18 cellular contexts compared by ENCODE assay signal in the genomic region with DNA sequence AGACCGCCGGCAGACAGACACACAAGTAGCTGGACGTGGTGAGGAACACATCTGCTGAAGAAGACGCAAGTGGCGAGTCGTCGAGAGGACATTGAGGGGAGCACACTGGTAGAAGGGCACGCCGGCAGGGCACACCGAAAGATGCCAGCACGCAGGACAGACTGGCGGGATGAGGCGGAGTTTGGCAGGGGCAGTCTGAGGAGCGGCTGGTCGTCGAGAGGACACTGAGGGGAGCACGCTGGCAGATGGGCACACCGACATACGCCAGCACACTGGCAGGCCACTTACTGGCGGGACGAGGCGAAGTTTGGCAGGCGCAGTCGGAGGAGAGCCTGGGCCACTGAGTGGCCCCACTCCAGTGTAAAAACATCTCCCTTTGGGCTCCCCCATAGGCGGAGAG. TPM values are rescaled to one million over a fixed set of nuclear protein-coding genes. Genes with fewer than 3 reads are reported as not detected.
"Had no signal": no experiment of that assay in that cellular context is flagged by ENCODE, and none has a peak within 500 bp of the region (broad histone marks: within the 10 kb centered on the region; RNA-seq: fewer than 3 reads in every experiment).

No MANE protein-coding gene starts in this region.

- H3K27me3 ChIP-seq: ascending aorta, brain microvascular endothelial cell, esophagus muscularis mucosa, tibial nerve, uterus had no signal

- H3K9me3 Mint-ChIP-seq: activated CD4-positive, alpha-beta memory T cell treated with anti-CD3 and anti-CD28 coated beads for 36 hours; activated naive CD4-positive, alpha-beta T cell treated with anti-CD3 and anti-CD28 coated beads, Interleukin-2, amount 10 ng/mL, durations not matched to agents 7 days and 5 days; T-helper 1 cell treated with Interleukin-12 subunit alpha and Interleukin-12 subunit beta and Interleukin-4 antibody, amounts not matched to agents 30 μg/mL and 1 μg/mL, for 36 hours had no signal

- H3K27me3 Mint-ChIP-seq: activated CD4-positive, alpha-beta memory T cell treated with anti-CD3 and anti-CD28 coated beads for 36 hours; activated naive CD4-positive, alpha-beta T cell treated with anti-CD3 and anti-CD28 coated beads, Interleukin-2, amount 10 ng/mL, durations not matched to agents 7 days and 5 days; effector memory CD8-positive, alpha-beta T cell had no signal

- DNase-seq: activated CD4-positive, alpha-beta memory T cell treated with anti-CD3 and anti-CD28 coated beads for 36 hours; activated CD4-positive, alpha-beta T cell treated with anti-CD3 and anti-CD28 coated beads for 48 hours; activated effector memory CD4-positive, alpha-beta T cell treated with anti-CD3 and anti-CD28 coated beads, Interleukin-2, amount 50 U/mL, for 16 hours; activated naive CD4-positive, alpha-beta T cell treated with anti-CD3 and anti-CD28 coated beads, Interleukin-2, amount 10 ng/mL, durations not matched to agents 7 days and 5 days; brain microvascular endothelial cell; central memory CD4-positive, alpha-beta T cell; effector memory CD8-positive, alpha-beta T cell; hypothalamus; nucleus accumbens; stimulated activated CD4-positive, alpha-beta T cell treated with anti-CD3 and anti-CD28 coated beads, Interleukin-2, amount 100 ng/mL, for 48 hours; stimulated activated naive CD8-positive, alpha-beta T cell treated with anti-CD3 and anti-CD28 coated beads, Interleukin-15, Interleukin-2, amounts not matched to agents 100 U/mL and 50 U/mL, for 24 hours; uterus had no signal

- H3K36me3 Mint-ChIP-seq: activated naive CD4-positive, alpha-beta T cell treated with anti-CD3 and anti-CD28 coated beads, Interleukin-2, amount 10 ng/mL, durations not matched to agents 7 days and 5 days had no signal

- H3K36me3 ChIP-seq: brain microvascular endothelial cell, uterus had no signal

- H3K27ac Mint-ChIP-seq: activated CD4-positive, alpha-beta memory T cell treated with anti-CD3 and anti-CD28 coated beads for 36 hours; activated naive CD4-positive, alpha-beta T cell treated with anti-CD3 and anti-CD28 coated beads, Interleukin-2, amount 10 ng/mL, durations not matched to agents 7 days and 5 days; effector memory CD8-positive, alpha-beta T cell; nephron; T-helper 1 cell treated with Interleukin-12 subunit alpha and Interleukin-12 subunit beta and Interleukin-4 antibody, amounts not matched to agents 30 μg/mL and 1 μg/mL, for 36 hours had no signal

- H3K4me3 Mint-ChIP-seq: activated CD4-positive, alpha-beta memory T cell treated with anti-CD3 and anti-CD28 coated beads for 36 hours; activated naive CD4-positive, alpha-beta T cell treated with anti-CD3 and anti-CD28 coated beads, Interleukin-2, amount 10 ng/mL, durations not matched to agents 7 days and 5 days; effector memory CD8-positive, alpha-beta T cell; nephron; T-helper 1 cell treated with Interleukin-12 subunit alpha and Interleukin-12 subunit beta and Interleukin-4 antibody, amounts not matched to agents 30 μg/mL and 1 μg/mL, for 36 hours had no signal

- H3K4me3 ChIP-seq: ascending aorta, esophagus muscularis mucosa, tibial nerve, uterus had no signal

- H3K27ac ChIP-seq: ascending aorta, brain microvascular endothelial cell, esophagus muscularis mucosa, uterus had no signal

- H3K9me3 ChIP-seq: ascending aorta, esophagus muscularis mucosa, tibial nerve, uterus had no signal

- H3K4me1 ChIP-seq: ascending aorta, uterus had no signal

- ATAC-seq: effector memory CD8-positive, alpha-beta T cell; stimulated activated naive CD8-positive, alpha-beta T cell treated with anti-CD3 and anti-CD28 coated beads, Interleukin-15, Interleukin-2, amounts not matched to agents 100 U/mL and 50 U/mL, for 24 hours had no signal

RNA-seq across cellular contexts. Expression of gene RASGEF1B, which starts 42.1 kb away (rescaled TPM):
- total RNA-seq: myocyte had no signal
